1 cellular context compared by ENCODE assay signal in the genomic region with DNA sequence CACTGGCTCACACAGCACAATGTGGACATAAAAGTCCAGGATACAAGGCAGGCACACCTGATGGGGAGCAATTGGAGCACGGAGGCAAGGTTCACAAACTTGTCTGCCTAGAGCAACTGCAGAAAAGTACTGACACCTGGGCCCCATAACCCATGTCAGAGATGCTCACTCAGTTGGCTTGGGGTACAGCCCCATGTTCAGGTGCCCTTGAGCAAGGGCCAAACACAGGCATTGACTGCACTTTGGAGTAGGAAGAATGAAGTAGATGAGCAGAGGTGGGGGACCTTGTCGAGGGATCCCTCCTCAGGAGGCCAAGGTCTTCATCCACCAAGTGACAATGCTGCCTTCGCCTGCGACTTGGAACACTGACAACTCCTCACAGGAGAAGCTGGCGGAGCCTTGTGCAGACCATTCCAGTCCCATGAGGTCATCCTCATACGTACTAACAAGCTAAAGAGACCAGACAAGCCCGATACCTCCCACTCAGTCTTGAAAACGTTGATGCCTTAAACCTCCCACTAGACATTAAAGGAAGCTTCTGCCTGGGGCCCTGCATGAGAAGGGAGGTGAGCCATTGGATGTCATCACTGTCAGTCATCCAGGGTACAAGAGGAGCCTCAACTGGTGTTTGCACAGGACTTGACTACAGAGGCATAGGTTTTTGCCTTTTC.
TF ChIP-seq lines count a peak whose summit lies in the region.

No MANE protein-coding gene starts in this region.

TF ChIP-seq in HCT116, 20 proteins besides CTCF, POLR2A, EP300 and RAD21 (continued from another document):
- TF ChIP-seq, protein P1, sequence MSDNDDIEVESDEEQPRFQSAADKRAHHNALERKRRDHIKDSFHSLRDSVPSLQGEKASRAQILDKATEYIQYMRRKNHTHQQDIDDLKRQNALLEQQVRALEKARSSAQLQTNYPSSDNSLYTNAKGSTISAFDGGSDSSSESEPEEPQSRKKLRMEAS (IDR thresholded peaks at IDR 0.05) = no peak
- TF ChIP-seq ZFX (IDR thresholded peaks at IDR 0.05) (no peak), EZH2 (IDR thresholded peaks at IDR 0.05) (no peak), ELF1 (IDR thresholded peaks at IDR 0.05; ENCODE audit: borderline replicate concordance, low read depth) (no peak)
- TF ChIP-seq, protein P2, sequence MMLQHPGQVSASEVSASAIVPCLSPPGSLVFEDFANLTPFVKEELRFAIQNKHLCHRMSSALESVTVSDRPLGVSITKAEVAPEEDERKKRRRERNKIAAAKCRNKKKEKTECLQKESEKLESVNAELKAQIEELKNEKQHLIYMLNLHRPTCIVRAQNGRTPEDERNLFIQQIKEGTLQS (IDR thresholded peaks at IDR 0.05) = no peak
